8 cellular contexts compared by ENCODE assay signal in genomic region chr16:27242398-27242797, GRCh38. TPM values are rescaled to one million over a fixed set of nuclear protein-coding genes. Genes with fewer than 3 reads are reported as not detected.
DNase-seq lines count a peak whose midpoint lies in the region; ATAC-seq and TF ChIP-seq lines count a peak whose summit lies in the region.

No MANE protein-coding gene starts in this region.

- DNase-seq in GM23338 (ENCODE audit: low spot score) (no peak), immature natural killer cell (no peak), DMS53 (lab: John Stamatoyannopoulos, UW) (no peak), SHP77 (lab: John Stamatoyannopoulos, UW) (no peak), midbrain (lab: John Stamatoyannopoulos, UW) (no peak), amniotic stem cell (lab: John Stamatoyannopoulos, UW) (no peak)
- peak; percentile 48 for DNase-seq in activated CD8-positive, alpha-beta memory T cell treated with anti-CD3 and anti-CD28 coated beads for 24 hours
- peak; percentile 24 for DNase-seq in stimulated activated CD8-positive, alpha-beta memory T cell treated with anti-CD3 and anti-CD28 coated beads, Interleukin-4, amount 100 ng/mL, for 48 hours

- ATAC-seq in GM23338 = no peak

- H3K27me3 Mint-ChIP-seq in GM23338 (ENCODE audit: insufficient read depth, low read depth, poor library complexity) = peaks cover 5% of the 10 kb centered on the region
- H3K27me3 Mint-ChIP-seq in immature natural killer cell (ENCODE audit: low read depth in 3 of 3) = peaks cover under 1 to 10% (median 4%) of the 10 kb centered on the region in 3 donors

- no peaks in the 10 kb centered on the region; the same call in 2 of the 3 replicates for H3K9me3 Mint-ChIP-seq in GM23338
- H3K9me3 Mint-ChIP-seq in immature natural killer cell = no peaks in the 10 kb centered on the region

- peaks cover 33% of the 10 kb centered on the region for H3K4me1 Mint-ChIP-seq in GM23338
- peaks cover 66 to 75% of the 10 kb centered on the region in 2 donors for H3K4me1 Mint-ChIP-seq in immature natural killer cell

- H3K4me1 ChIP-seq in GM23338 (ENCODE audit: insufficient read depth) = peaks cover 10% of the 10 kb centered on the region

- no peak overlapping the region for H2AFZ ChIP-seq in GM23338

- no peaks in the 10 kb centered on the region for H3K27me3 ChIP-seq in GM23338 (ENCODE audit: insufficient read depth)

- no peaks in the 10 kb centered on the region for H4K20me1 ChIP-seq in GM23338 (replicated peaks; ENCODE audit: insufficient read depth)

- H3K4me3 Mint-ChIP-seq in GM23338 (no peak overlapping the region), immature natural killer cell (peak overlapping the region; percentile 77 to 88 (median 86))

- peak overlapping the region; percentile 43; the same call in 1 of the 2 replicates for H3K4me2 ChIP-seq in GM23338

- TF ChIP-seq CTCF in GM23338 (conservative IDR thresholded peaks at IDR 0.05; ENCODE audit: low read depth in 2 of 2) = no peak

- H3K27ac Mint-ChIP-seq in GM23338 (no peak overlapping the region), immature natural killer cell (peak overlapping the region; percentile 89 to 98 (median 96))

- no peak overlapping the region for H3K4me3 ChIP-seq in GM23338

- H3K79me2 ChIP-seq in GM23338 (replicated peaks; ENCODE audit: insufficient read depth) = no peaks in the 10 kb centered on the region

- H3K36me3 Mint-ChIP-seq in GM23338 (ENCODE audit: low read depth) (no peaks in the 10 kb centered on the region), immature natural killer cell (peaks cover 3 to 14% (median 4%) of the 10 kb centered on the region in 3 donors)

- no peaks in the 10 kb centered on the region for H3K36me3 ChIP-seq in GM23338 (ENCODE audit: insufficient read depth)

- H3K27ac ChIP-seq in GM23338 (ENCODE audit: low read depth) = no peak overlapping the region

- H3K9me2 ChIP-seq in GM23338 (ENCODE audit: insufficient read depth) = no peaks in the 10 kb centered on the region

- no peaks in the 10 kb centered on the region for H3F3A ChIP-seq in GM23338 (replicated peaks; ENCODE audit: low read depth)

TF ChIP-seq in GM23338, 12 proteins besides CTCF, POLR2A, EP300 and RAD21 (continues in another document):
- TF ChIP-seq, protein P1, sequence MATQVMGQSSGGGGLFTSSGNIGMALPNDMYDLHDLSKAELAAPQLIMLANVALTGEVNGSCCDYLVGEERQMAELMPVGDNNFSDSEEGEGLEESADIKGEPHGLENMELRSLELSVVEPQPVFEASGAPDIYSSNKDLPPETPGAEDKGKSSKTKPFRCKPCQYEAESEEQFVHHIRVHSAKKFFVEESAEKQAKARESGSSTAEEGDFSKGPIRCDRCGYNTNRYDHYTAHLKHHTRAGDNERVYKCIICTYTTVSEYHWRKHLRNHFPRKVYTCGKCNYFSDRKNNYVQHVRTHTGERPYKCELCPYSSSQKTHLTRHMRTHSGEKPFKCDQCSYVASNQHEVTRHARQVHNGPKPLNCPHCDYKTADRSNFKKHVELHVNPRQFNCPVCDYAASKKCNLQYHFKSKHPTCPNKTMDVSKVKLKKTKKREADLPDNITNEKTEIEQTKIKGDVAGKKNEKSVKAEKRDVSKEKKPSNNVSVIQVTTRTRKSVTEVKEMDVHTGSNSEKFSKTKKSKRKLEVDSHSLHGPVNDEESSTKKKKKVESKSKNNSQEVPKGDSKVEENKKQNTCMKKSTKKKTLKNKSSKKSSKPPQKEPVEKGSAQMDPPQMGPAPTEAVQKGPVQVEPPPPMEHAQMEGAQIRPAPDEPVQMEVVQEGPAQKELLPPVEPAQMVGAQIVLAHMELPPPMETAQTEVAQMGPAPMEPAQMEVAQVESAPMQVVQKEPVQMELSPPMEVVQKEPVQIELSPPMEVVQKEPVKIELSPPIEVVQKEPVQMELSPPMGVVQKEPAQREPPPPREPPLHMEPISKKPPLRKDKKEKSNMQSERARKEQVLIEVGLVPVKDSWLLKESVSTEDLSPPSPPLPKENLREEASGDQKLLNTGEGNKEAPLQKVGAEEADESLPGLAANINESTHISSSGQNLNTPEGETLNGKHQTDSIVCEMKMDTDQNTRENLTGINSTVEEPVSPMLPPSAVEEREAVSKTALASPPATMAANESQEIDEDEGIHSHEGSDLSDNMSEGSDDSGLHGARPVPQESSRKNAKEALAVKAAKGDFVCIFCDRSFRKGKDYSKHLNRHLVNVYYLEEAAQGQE (IDR thresholded peaks at IDR 0.05; ENCODE audit: unreplicated experiment) = no peak
- TF ChIP-seq ZNF462 (CRISPR knock-in tag; IDR thresholded peaks at IDR 0.05) (no peak), EZH2 (IDR thresholded peaks at IDR 0.05; ENCODE audit: low read depth, unreplicated experiment) (no peak), CREB1 (CRISPR knock-in tag; IDR thresholded peaks at IDR 0.05; ENCODE audit: low read depth) (no peak), ZNF331 (CRISPR knock-in tag; IDR thresholded peaks at IDR 0.05; ENCODE audit: low read depth) (no peak), JUNB (IDR thresholded peaks at IDR 0.05; ENCODE audit: unreplicated experiment) (no peak), STAT1 (IDR thresholded peaks at IDR 0.05; ENCODE audit: unreplicated experiment) (no peak), POLR2AphosphoS5 (IDR thresholded peaks at IDR 0.05; ENCODE audit: low read depth) (no peak)
- TF ChIP-seq, protein P2, sequence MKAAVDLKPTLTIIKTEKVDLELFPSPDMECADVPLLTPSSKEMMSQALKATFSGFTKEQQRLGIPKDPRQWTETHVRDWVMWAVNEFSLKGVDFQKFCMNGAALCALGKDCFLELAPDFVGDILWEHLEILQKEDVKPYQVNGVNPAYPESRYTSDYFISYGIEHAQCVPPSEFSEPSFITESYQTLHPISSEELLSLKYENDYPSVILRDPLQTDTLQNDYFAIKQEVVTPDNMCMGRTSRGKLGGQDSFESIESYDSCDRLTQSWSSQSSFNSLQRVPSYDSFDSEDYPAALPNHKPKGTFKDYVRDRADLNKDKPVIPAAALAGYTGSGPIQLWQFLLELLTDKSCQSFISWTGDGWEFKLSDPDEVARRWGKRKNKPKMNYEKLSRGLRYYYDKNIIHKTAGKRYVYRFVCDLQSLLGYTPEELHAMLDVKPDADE (IDR thresholded peaks at IDR 0.05) = no peak

RNA-seq across cellular contexts. Expression of gene NSMCE1, which starts 26.2 kb away (rescaled TPM):
- total RNA-seq in GM23338 (2014; rRNA removed; shearing (Covaris generic)) = 30.6 and 33.9 TPM in 2 replicates
- polyA plus RNA-seq in GM23338 (2016; fragmentation: Nextera tagmentation; extraction: Ambion mirVana) = 47.2 and 50.8 TPM in 2 replicates
- 100 to 1,000 TPM; 133 to 162 (median 148) TPM for polyA plus RNA-seq in immature natural killer cell

RNA-seq across cellular contexts. Expression of gene KDM8, which starts 39.1 kb away (rescaled TPM):
- 5.1 and 9.1 TPM in 2 replicates for total RNA-seq in GM23338 (2014; rRNA removed; shearing (Covaris generic))
- polyA plus RNA-seq in GM23338 (2016; fragmentation: Nextera tagmentation; extraction: Ambion mirVana) (3.8 and 5.7 TPM in 2 replicates), immature natural killer cell (1 to 10 TPM; 4.3 to 6.2 (median 5.1) TPM)

Comparison
In these comparisons a context has a peak if more than half of its experiments do, and no peak if none do; other contexts are left out.
1. DNase-seq: peak in activated CD8-positive, alpha-beta memory T cell treated with anti-CD3 and anti-CD28 coated beads for 24 hours (single experiment) and stimulated activated CD8-positive, alpha-beta memory T cell treated with anti-CD3 and anti-CD28 coated beads, Interleukin-4, amount 100 ng/mL, for 48 hours (single experiment); none in GM23338 (single experiment), immature natural killer cell (0 of 3), DMS53 (single experiment), SHP77 (0 of 2), midbrain (single experiment) and amniotic stem cell (single experiment).